Comparison of ENCODE assay signal across 25 cellular contexts in the genomic region with DNA sequence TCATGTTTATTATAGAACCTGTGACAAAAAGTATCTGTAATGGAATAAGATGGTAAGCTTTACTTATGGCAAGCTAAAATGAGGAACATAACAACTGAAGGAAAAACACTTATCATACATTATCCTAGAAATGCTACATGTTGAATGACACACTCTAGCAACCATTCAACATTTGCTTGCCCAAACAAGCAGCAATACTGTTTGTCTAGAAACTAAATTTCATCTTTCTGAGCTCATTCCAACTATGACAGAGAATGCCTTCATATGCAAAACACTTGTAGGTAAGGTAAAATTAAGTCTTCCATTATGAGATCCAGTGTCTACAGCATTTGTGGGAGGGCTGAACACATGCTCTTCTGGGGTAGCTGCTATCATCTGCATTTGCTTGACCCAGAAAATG.
"Had no signal": no experiment of that assay in that cellular context is flagged by ENCODE, and none has a peak within 500 bp of the region (broad histone marks: within the 10 kb centered on the region; RNA-seq: fewer than 3 reads in every experiment).

No MANE protein-coding gene starts in this region.

- DNase-seq: activated B cell treated with CpG ODN at 0.5 μM for 24 hours; activated CD4-positive, alpha-beta memory T cell treated with anti-CD3 and anti-CD28 coated beads for 36 hours; activated CD4-positive, alpha-beta T cell treated with anti-CD3 and anti-CD28 coated beads for 4 hours; activated CD4-positive, alpha-beta T cell treated with anti-CD3 and anti-CD28 coated beads, Interleukin-2, amount 10 ng/mL, durations not matched to agents 24 days and 14 days; activated CD4-positive, alpha-beta T cell treated with anti-CD3 and anti-CD28 coated beads, Interleukin-2, amount 50 U/mL, for 1 hour; activated CD4-positive, alpha-beta T cell treated with anti-CD3 and anti-CD28 coated beads, Interleukin-2, amount 50 U/mL, for 4 hours; activated CD4-positive, CD25-positive, alpha-beta regulatory T cell treated with anti-CD3 and anti-CD28 coated beads, Interleukin-2, amount 50 U/mL, for 72 hours; activated CD8-positive, alpha-beta memory T cell treated with anti-CD3 and anti-CD28 coated beads, Interleukin-2, amount 50 U/mL, for 4 hours; activated CD8-positive, alpha-beta T cell treated with anti-CD3 and anti-CD28 coated beads for 36 hours; activated gamma-delta T cell; activated naive CD4-positive, alpha-beta T cell treated with anti-CD3 and anti-CD28 coated beads for 36 hours; activated naive CD4-positive, alpha-beta T cell treated with anti-CD3 and anti-CD28 coated beads, Interleukin-2, amount 50 U/mL, for 16 hours; activated naive CD8-positive, alpha-beta T cell treated with anti-CD3 and anti-CD28 coated beads for 36 hours; activated T-cell treated with anti-CD3 and anti-CD28 coated beads for 4 hours; activated T-cell treated with anti-CD3 and anti-CD28 coated beads, Interleukin-2, amount 50 U/mL, for 1 hour; activated T-cell treated with anti-CD3 and anti-CD28 coated beads, Interleukin-2, amount 50 U/mL, for 4 hours; activated T-cell treated with anti-CD3 and anti-CD28 coated beads, Interleukin-2, amount 50 U/mL, for 72 hours; adrenal gland; amniotic stem cell; aorta; central memory CD4-positive, alpha-beta T cell; T-helper 1 cell; T-helper 2 cell; T-helper 9 cell had no signal

- H3K4me1 ChIP-seq: adrenal gland had no signal

- H3K27ac ChIP-seq: adrenal gland, VCaP had no signal

- H3K27me3 ChIP-seq: adrenal gland had no signal

- H3K4me3 ChIP-seq: adrenal gland had no signal

- H3K9me3 ChIP-seq: adrenal gland had no signal

- H3K36me3 ChIP-seq: adrenal gland had no signal
